15 cellular contexts compared by ENCODE assay signal in genomic region chr3:149018247-149018646, GRCh38. TPM values are rescaled to one million over a fixed set of nuclear protein-coding genes. Genes with fewer than 3 reads are reported as not detected.
A peak's percentile ranks its signal among the peaks of the same experiment; 100 is the strongest.
DNase-seq lines count a peak whose midpoint lies in the region; ATAC-seq lines count a peak whose summit lies in the region.
"Had no signal": no experiment of that assay in that cellular context is flagged by ENCODE, and none has a peak within 500 bp of the region (broad histone marks: within the 10 kb centered on the region; RNA-seq: fewer than 3 reads in every experiment).

No MANE protein-coding gene starts in this region.

- H3K4me3 Mint-ChIP-seq in central memory CD8-positive, alpha-beta T cell: no peak overlapping the region
- H3K4me3 Mint-ChIP-seq: memory B cell had no signal

- H3K79me2 ChIP-seq in ACC112 (ENCODE audit: control insufficient read depth, insufficient read depth, low read length, unreplicated experiment): peaks cover 3% of the 10 kb centered on the region

- H3K9me3 ChIP-seq in muscle layer of colon (ENCODE audit: low read length): no peaks in the 10 kb centered on the region
- H3K9me3 ChIP-seq: spleen, stomach had no signal

- H3K27ac ChIP-seq in ACC112 (ENCODE audit: low read depth, low read length) (peak overlapping the region; percentile 54), muscle layer of colon (ENCODE audit: low read depth, low read length) (peak overlapping the region; percentile 41)

- ATAC-seq in central memory CD8-positive, alpha-beta T cell (replicated peaks; ENCODE audit: extremely low read depth, poor library complexity, severe bottlenecking): no peak
- ATAC-seq in HG02852 (IDR thresholded peaks at IDR 0.05; ENCODE audit: unreplicated experiment) (no peak), left colon (no peak), HG03097 (IDR thresholded peaks at IDR 0.05; ENCODE audit: low FRiP score, unreplicated experiment) (no peak)
- ATAC-seq: HCT116, K562 had no signal

- peaks cover 61% of the 10 kb centered on the region for H3K4me1 ChIP-seq in ACC112 (ENCODE audit: control insufficient read depth, insufficient read depth, low read length, unreplicated experiment)
- peaks cover 50% of the 10 kb centered on the region for H3K4me1 ChIP-seq in muscle layer of colon (ENCODE audit: insufficient read depth, low read length)

- H2AFZ ChIP-seq in ACC112 (ENCODE audit: low read length, unreplicated experiment): no peak overlapping the region

- intact Hi-C loops in left colon (cut with DNase I, micrococcal nuclease): no loop called here

- no peak overlapping the region for H3K9ac ChIP-seq in muscle layer of colon (ENCODE audit: low read length)

- H3K4me1 Mint-ChIP-seq in central memory CD8-positive, alpha-beta T cell: peaks cover 70% of the 10 kb centered on the region

- no peaks in the 10 kb centered on the region for H3K27me3 ChIP-seq in ACC112 (ENCODE audit: insufficient read depth, low read length)
- no peaks in the 10 kb centered on the region for H3K27me3 ChIP-seq in muscle layer of colon (ENCODE audit: control insufficient read depth in 1 of 2, insufficient read depth in 2 of 2, low read length in 2 of 2)
- H3K27me3 ChIP-seq: spleen, stomach had no signal

- H3K27me3 Mint-ChIP-seq in central memory CD8-positive, alpha-beta T cell: no peaks in the 10 kb centered on the region
- H3K27me3 Mint-ChIP-seq: memory B cell had no signal

- H3K36me3 ChIP-seq in ACC112 (ENCODE audit: insufficient read depth, low read length) (0 out of 2 replicates have a peak, but pooled peaks cover 4% of the 10 kb centered on the region), muscle layer of colon (ENCODE audit: insufficient read depth, low read length) (peaks cover 44% of the 10 kb centered on the region)

- H3K36me3 Mint-ChIP-seq in central memory CD8-positive, alpha-beta T cell (ENCODE audit: insufficient read depth): peaks cover 15% of the 10 kb centered on the region

- H3K27ac Mint-ChIP-seq in central memory CD8-positive, alpha-beta T cell (ENCODE audit: low read depth): peak overlapping the region; percentile 64
- H3K27ac Mint-ChIP-seq: memory B cell had no signal

- no peaks in the 10 kb centered on the region for H3K9me3 Mint-ChIP-seq in central memory CD8-positive, alpha-beta T cell
- H3K9me3 Mint-ChIP-seq: memory B cell had no signal

- DNase-seq in ELR (ENCODE audit: low read depth) (peak; percentile 52), left colon (no peak)
- DNase-seq in central memory CD8-positive, alpha-beta T cell (ENCODE audit: low spot score in 2 of 2): no peak
- DNase-seq in stimulated activated CD4-positive, alpha-beta T cell treated with anti-CD3 and anti-CD28 coated beads, Interleukin-15, amount 100 ng/mL, for 24 hours: no peak
- DNase-seq: activated naive CD4-positive, alpha-beta T cell; DMS153; spleen; stomach had no signal

- H3K4me3 ChIP-seq in ACC112 (ENCODE audit: low read depth, low read length) (no peak overlapping the region), muscle layer of colon (ENCODE audit: low read depth in 1 of 2, low read length in 2 of 2) (no peak overlapping the region)
- H3K4me3 ChIP-seq: K562, spleen, stomach had no signal

RNA-seq across cellular contexts. Expression of gene GYG1, which starts 26.9 kb away (rescaled TPM):
- total RNA-seq in left colon: 10 to 100 TPM; 18.5 to 31.2 TPM
